9 cellular contexts compared by ENCODE assay signal in the genomic region with DNA sequence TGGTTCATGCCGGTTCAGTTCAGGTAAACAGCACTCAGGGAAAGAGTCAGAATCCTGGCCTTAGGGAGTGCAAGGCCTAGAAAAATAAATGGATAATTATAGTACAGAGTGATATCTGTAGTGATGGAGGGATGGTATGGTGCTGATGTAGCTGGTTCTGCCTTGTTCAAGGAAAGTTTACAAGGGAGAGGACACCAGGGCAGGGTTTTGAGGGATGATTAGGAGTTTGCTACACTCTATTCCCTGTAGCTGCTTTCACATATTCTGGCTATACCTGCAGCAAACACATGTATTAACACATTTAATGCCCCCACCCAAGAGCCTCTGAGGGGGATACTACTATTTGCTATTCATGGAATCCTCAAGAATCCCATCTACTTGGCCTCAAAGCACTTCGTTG. TPM values are rescaled to one million over a fixed set of nuclear protein-coding genes. Genes with fewer than 3 reads are reported as not detected.
"Had no signal": no experiment of that assay in that cellular context is flagged by ENCODE, and none has a peak within 500 bp of the region (broad histone marks: within the 10 kb centered on the region; RNA-seq: fewer than 3 reads in every experiment).

No MANE protein-coding gene starts in this region.

- H3K4me3 Mint-ChIP-seq: GM23338, H9, HFFc6 had no signal

- ATAC-seq: GM23338, HCT116 had no signal

- H3K27ac ChIP-seq: GM23248 had no signal

- H3K4me2 ChIP-seq: GM23338 had no signal

- H2AFZ ChIP-seq: GM23248, GM23338 had no signal

- DNase-seq: GM23248, GOT3, H7, H9, HCEC 1CT, HFFc6 had no signal

- H3K9me3 Mint-ChIP-seq: GM23338, H9, HFFc6 had no signal

- H3K4me3 ChIP-seq: GM23248, GM23338, HAP-1 had no signal

- H3K9ac ChIP-seq: GM23248 had no signal

- H3K9me3 ChIP-seq: HAP-1 had no signal

- H3K27ac Mint-ChIP-seq: GM23338, H9, HFFc6 had no signal

- H3K36me3 ChIP-seq: HAP-1 had no signal

RNA-seq across cellular contexts. Expression of a gene that starts 1.7 kb away (rescaled TPM):
- total RNA-seq: GM23248, HFFc6 had no signal
- polyA plus RNA-seq: GM23248 had no signal
